1 cellular context compared by ENCODE assay signal in the genomic region with DNA sequence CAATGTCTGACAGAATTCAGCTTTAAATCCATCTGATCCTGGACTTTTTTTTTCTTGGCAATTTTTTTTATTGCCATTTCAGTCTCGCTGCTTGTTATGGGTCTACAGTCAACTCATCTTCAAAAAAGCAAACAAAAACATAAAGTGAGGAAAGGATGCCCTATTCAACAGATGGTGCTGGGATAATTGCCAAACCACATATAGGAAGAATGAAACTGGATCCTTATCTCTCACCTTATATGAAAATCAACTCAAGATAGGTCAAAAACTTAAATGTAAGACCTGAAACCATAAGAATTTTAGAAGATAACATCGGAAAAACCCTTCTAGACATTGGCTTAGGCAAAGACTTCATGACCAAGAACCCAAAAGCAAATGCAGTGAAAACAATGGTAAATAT.
TF ChIP-seq lines count a peak whose summit lies in the region.

No MANE protein-coding gene starts in this region.

TF ChIP-seq in HEK293, 187 proteins besides CTCF, POLR2A, EP300 and RAD21 (continued from another document):
- TF ChIP-seq, protein P1, sequence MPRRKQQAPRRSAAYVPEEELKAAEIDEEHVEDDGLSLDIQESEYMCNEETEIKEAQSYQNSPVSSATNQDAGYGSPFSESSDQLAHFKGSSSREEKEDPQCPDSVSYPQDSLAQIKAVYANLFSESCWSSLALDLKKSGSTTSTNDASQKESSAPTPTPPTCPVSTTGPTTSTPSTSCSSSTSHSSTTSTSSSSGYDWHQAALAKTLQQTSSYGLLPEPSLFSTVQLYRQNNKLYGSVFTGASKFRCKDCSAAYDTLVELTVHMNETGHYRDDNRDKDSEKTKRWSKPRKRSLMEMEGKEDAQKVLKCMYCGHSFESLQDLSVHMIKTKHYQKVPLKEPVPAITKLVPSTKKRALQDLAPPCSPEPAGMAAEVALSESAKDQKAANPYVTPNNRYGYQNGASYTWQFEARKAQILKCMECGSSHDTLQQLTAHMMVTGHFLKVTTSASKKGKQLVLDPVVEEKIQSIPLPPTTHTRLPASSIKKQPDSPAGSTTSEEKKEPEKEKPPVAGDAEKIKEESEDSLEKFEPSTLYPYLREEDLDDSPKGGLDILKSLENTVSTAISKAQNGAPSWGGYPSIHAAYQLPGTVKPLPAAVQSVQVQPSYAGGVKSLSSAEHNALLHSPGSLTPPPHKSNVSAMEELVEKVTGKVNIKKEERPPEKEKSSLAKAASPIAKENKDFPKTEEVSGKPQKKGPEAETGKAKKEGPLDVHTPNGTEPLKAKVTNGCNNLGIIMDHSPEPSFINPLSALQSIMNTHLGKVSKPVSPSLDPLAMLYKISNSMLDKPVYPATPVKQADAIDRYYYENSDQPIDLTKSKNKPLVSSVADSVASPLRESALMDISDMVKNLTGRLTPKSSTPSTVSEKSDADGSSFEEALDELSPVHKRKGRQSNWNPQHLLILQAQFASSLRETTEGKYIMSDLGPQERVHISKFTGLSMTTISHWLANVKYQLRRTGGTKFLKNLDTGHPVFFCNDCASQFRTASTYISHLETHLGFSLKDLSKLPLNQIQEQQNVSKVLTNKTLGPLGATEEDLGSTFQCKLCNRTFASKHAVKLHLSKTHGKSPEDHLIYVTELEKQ (tag by site-specific recombination; IDR thresholded peaks at IDR 0.05; ENCODE audit: borderline replicate concordance), result peak; percentile 80
- no peak for TF ChIP-seq ZFP37 (tag by site-specific recombination; IDR thresholded peaks at IDR 0.05)
- TF ChIP-seq ZNF112 (tag by site-specific recombination; IDR thresholded peaks at IDR 0.05), result no peak
- TF ChIP-seq WT1 (tag by site-specific recombination; IDR thresholded peaks at IDR 0.05), result peak; percentile 59; the same call in 1 of the 2 replicates
- TF ChIP-seq OSR2 (tag by site-specific recombination; IDR thresholded peaks at IDR 0.05), result peak; percentile 68
- no peak for TF ChIP-seq ZIC2 (tag by site-specific recombination; IDR thresholded peaks at IDR 0.05)
- TF ChIP-seq, protein P2, sequence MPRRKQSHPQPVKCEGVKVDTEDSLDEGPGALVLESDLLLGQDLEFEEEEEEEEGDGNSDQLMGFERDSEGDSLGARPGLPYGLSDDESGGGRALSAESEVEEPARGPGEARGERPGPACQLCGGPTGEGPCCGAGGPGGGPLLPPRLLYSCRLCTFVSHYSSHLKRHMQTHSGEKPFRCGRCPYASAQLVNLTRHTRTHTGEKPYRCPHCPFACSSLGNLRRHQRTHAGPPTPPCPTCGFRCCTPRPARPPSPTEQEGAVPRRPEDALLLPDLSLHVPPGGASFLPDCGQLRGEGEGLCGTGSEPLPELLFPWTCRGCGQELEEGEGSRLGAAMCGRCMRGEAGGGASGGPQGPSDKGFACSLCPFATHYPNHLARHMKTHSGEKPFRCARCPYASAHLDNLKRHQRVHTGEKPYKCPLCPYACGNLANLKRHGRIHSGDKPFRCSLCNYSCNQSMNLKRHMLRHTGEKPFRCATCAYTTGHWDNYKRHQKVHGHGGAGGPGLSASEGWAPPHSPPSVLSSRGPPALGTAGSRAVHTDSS (tag by site-specific recombination; IDR thresholded peaks at IDR 0.05), result peak; percentile 44; the same call in 1 of the 2 replicates
